25 cellular contexts compared by ENCODE assay signal in genomic region chr4:175791221-175791620, GRCh38. TPM values are rescaled to one million over a fixed set of nuclear protein-coding genes. Genes with fewer than 3 reads are reported as not detected.
"Had no signal": no experiment of that assay in that cellular context is flagged by ENCODE, and none has a peak within 500 bp of the region (broad histone marks: within the 10 kb centered on the region; RNA-seq: fewer than 3 reads in every experiment).

No MANE protein-coding gene starts in this region.

- H3K27me3 ChIP-seq: left lung, ovary, right atrium auricular region, right lobe of liver, tibial nerve, uterus had no signal

- H3K4me3 Mint-ChIP-seq: naive B cell; natural killer cell; nephron progenitor cell; stimulated activated memory B cell treated with anti-CD40 and anti-IgM and Interleukin-4, amounts not matched to agents 10 μg/mL and 1 μg/mL and 100 μg/mL, for 72 hours; stimulated activated naive CD8-positive, alpha-beta T cell treated with anti-CD3 and anti-CD28 coated beads, Interleukin-15, amount 100 ng/mL, for 72 hours; type B pancreatic cell had no signal

- H3K4me1 Mint-ChIP-seq: naive B cell; natural killer cell; stimulated activated memory B cell treated with anti-CD40 and anti-IgM and Interleukin-4, amounts not matched to agents 10 μg/mL and 1 μg/mL and 100 μg/mL, for 72 hours; stimulated activated naive CD8-positive, alpha-beta T cell treated with anti-CD3 and anti-CD28 coated beads, Interleukin-15, amount 100 ng/mL, for 72 hours had no signal

- H3K4me2 ChIP-seq: smooth muscle cell had no signal

- H3K4me3 ChIP-seq: left lung, lower lobe of right lung, ovary, right atrium auricular region, right lobe of liver, smooth muscle cell, tibial nerve, uterus had no signal

- H3K27ac ChIP-seq: left lung, lower lobe of right lung, ovary, right atrium auricular region, right lobe of liver, tibial nerve, uterus had no signal

- ATAC-seq: left colon; left lung; lower lobe of right lung; natural killer cell; right lobe of liver; stimulated activated memory B cell treated with anti-CD40 and anti-IgM and Interleukin-4, amounts not matched to agents 10 μg/mL and 1 μg/mL and 100 μg/mL, for 72 hours; stimulated activated naive CD8-positive, alpha-beta T cell treated with anti-CD3 and anti-CD28 coated beads, Interleukin-15, amount 100 ng/mL, for 72 hours had no signal

- H3K9me3 Mint-ChIP-seq: nephron progenitor cell; stimulated activated memory B cell treated with anti-CD40 and anti-IgM and Interleukin-4, amounts not matched to agents 10 μg/mL and 1 μg/mL and 100 μg/mL, for 72 hours; type B pancreatic cell had no signal

- H3K9me3 ChIP-seq: left lung, lower lobe of right lung, ovary, right atrium auricular region, right lobe of liver, tibial nerve, uterus had no signal

- H3K27me3 Mint-ChIP-seq: naive B cell; progenitor cell of endocrine pancreas; stimulated activated memory B cell treated with anti-CD40 and anti-IgM and Interleukin-4, amounts not matched to agents 10 μg/mL and 1 μg/mL and 100 μg/mL, for 72 hours; stimulated activated naive CD8-positive, alpha-beta T cell treated with anti-CD3 and anti-CD28 coated beads, Interleukin-15, amount 100 ng/mL, for 72 hours; type B pancreatic cell had no signal

- DNase-seq: kidney; left colon; left lung; lower lobe of right lung; mammary epithelial cell; mesenchymal stem cell; naive B cell; natural killer cell; nephron progenitor cell; ovary; right lobe of liver; stimulated activated CD4-positive, alpha-beta T cell treated with anti-CD3 and anti-CD28 coated beads, Interleukin-1b, Interleukin-23, amount 100 ng/mL, for 48 hours; stimulated activated CD4-positive, alpha-beta T cell treated with anti-CD3 and anti-CD28 coated beads, Interleukin-2, amount 100 ng/mL, for 48 hours; stimulated activated CD4-positive, alpha-beta T cell treated with anti-CD3 and anti-CD28 coated beads, Interleukin-4, amount 100 ng/mL, for 4 hours; stimulated activated CD8-positive, alpha-beta memory T cell treated with anti-CD3 and anti-CD28 coated beads, Interleukin-4, amount 100 ng/mL, for 48 hours; stimulated activated naive CD4-positive, alpha-beta T cell treated with Interleukin-2 at 50 U/mL for 16 hours; stimulated activated naive CD8-positive, alpha-beta T cell treated with anti-CD3 and anti-CD28 coated beads, Interleukin-15, amount 100 ng/mL, for 72 hours; substantia nigra; uterus had no signal

- H3K4me1 ChIP-seq: left lung, lower lobe of right lung, right atrium auricular region, right lobe of liver, tibial nerve, uterus had no signal

- H3K36me3 Mint-ChIP-seq: naive B cell; natural killer cell; stimulated activated memory B cell treated with anti-CD40 and anti-IgM and Interleukin-4, amounts not matched to agents 10 μg/mL and 1 μg/mL and 100 μg/mL, for 72 hours; type B pancreatic cell had no signal

- H3K36me3 ChIP-seq: left lung, lower lobe of right lung, ovary, right atrium auricular region, right lobe of liver, tibial nerve, uterus had no signal

- H3K27ac Mint-ChIP-seq: naive B cell; natural killer cell; nephron progenitor cell; progenitor cell of endocrine pancreas; stimulated activated memory B cell treated with anti-CD40 and anti-IgM and Interleukin-4, amounts not matched to agents 10 μg/mL and 1 μg/mL and 100 μg/mL, for 72 hours; stimulated activated naive CD8-positive, alpha-beta T cell treated with anti-CD3 and anti-CD28 coated beads, Interleukin-15, amount 100 ng/mL, for 72 hours; type B pancreatic cell had no signal

RNA-seq across cellular contexts. Expression of gene GPM6A, which starts 20.8 kb away (rescaled TPM):
- total RNA-seq: mammary epithelial cell, natural killer cell, smooth muscle cell had no signal
- polyA plus RNA-seq: mammary epithelial cell, smooth muscle cell had no signal
